In the genomic region with DNA sequence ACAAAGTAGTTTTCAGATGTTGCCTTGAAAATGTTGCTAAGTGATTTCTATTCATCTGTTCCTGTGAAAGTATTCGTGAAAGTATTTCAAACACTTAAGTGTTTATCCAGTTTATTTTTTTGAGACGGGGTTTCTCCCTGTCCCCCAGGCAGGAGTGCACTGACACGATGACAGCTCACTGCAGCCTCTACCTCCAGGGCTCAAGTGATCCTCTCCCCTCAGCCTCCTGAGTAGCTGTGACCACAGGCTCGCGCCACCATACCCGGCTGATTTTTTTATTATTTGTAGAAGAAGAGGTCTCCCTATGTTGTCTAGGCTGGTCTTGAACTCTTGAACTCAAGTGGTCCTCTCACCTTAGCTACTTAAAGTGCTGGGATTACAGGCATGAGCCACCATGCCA, we compare ENCODE assay signal across 10 cellular contexts. TPM values are rescaled to one million over a fixed set of nuclear protein-coding genes. Genes with fewer than 3 reads are reported as not detected.
DNase-seq lines count a peak whose midpoint lies in the region; ATAC-seq, FAIRE-seq and TF ChIP-seq lines count a peak whose summit lies in the region.
"Had no signal": no experiment of that assay in that cellular context is flagged by ENCODE, and none has a peak within 500 bp of the region (broad histone marks: within the 10 kb centered on the region; RNA-seq: fewer than 3 reads in every experiment).

No MANE protein-coding gene starts in this region.

- H3K36me3 ChIP-seq in ACC112 (ENCODE audit: insufficient read depth, low read length) = no peaks in the 10 kb centered on the region
- no peaks in the 10 kb centered on the region for H3K36me3 ChIP-seq in HUES6 (ENCODE audit: control insufficient read depth, insufficient read depth, low read length)
- H3K36me3 ChIP-seq in K562 (ENCODE audit: control insufficient read depth, insufficient read depth, low read length) = peaks cover 4% of the 10 kb centered on the region; the same call in 1 of the 3 replicates
- no peaks in the 10 kb centered on the region for H3K36me3 ChIP-seq in body of pancreas (replicated peaks in 1 of 2; ENCODE audit: insufficient read depth in 1 of 2, low read depth in 2 of 2)

- CTCF ChIA-PET in K562 (lab: Yijun Ruan, JAX; ENCODE audit: low intra/inter-chr PET ratio) = no interaction called here

- H3K4me2 ChIP-seq in K562 (ENCODE audit: insufficient read depth, low read length) = peak overlapping the region; percentile 99

- TF ChIP-seq POLR2A in K562 (conservative IDR thresholded peaks at IDR 0.05) (no peak), body of pancreas (IDR thresholded peaks at IDR 0.05) (no peak), lower leg skin (IDR thresholded peaks at IDR 0.05) (no peak)

- H3K4me1 Mint-ChIP-seq in naive B cell = peaks cover 30 to 57% (median 51%) of the 10 kb centered on the region in 3 donors

- no peaks in the 10 kb centered on the region for H3K9me1 ChIP-seq in K562 (ENCODE audit: control insufficient read depth, insufficient read depth, low read length)

- no peaks in the 10 kb centered on the region for H3K9me3 ChIP-seq in HUES6 (ENCODE audit: control insufficient read depth, insufficient read depth, low read depth, low read length)
- no peaks in the 10 kb centered on the region for H3K9me3 ChIP-seq in K562 (replicated peaks; ENCODE audit: control insufficient read depth, insufficient read depth, low read depth, low read length)
- H3K9me3 ChIP-seq in body of pancreas = no peaks in the 10 kb centered on the region

- H2AFZ ChIP-seq in ACC112 (ENCODE audit: low read length, unreplicated experiment) = no peak overlapping the region
- H2AFZ ChIP-seq in K562 (ENCODE audit: low read depth, low read length) = no peak overlapping the region

- H3K27ac Mint-ChIP-seq in naive B cell = peak overlapping the region; percentile 96 to 99 (median 98)

- WGBS in K562 (ENCODE audit: insufficient coverage, low coverage, missing lambda C conversion rate) = 34% methylated on average over 6 of the region's 6 CpGs
- 66 to 71% methylated on average over 6 of the region's 6 CpGs for WGBS in body of pancreas, 2 donors
- WGBS in lower leg skin, 2 donors = 81% methylated on average over 6 of the region's 6 CpGs

- H3K27me3 ChIP-seq in ACC112 (ENCODE audit: insufficient read depth, low read length) (no peaks in the 10 kb centered on the region), HUES6 (ENCODE audit: control insufficient read depth, insufficient read depth, low read length) (no peaks in the 10 kb centered on the region), K562 (ENCODE audit: control insufficient read depth in 2 of 2, insufficient read depth in 2 of 2, low read length in 2 of 2) (no peaks in the 10 kb centered on the region), body of pancreas (no peaks in the 10 kb centered on the region)

- in situ Hi-C loops in K562 (cut with MboI) = no loop called here

- H3K4me1 ChIP-seq in ACC112 (ENCODE audit: control insufficient read depth, insufficient read depth, low read length, unreplicated experiment) = peaks cover 16% of the 10 kb centered on the region
- H3K4me1 ChIP-seq in HUES6 (ENCODE audit: control insufficient read depth, insufficient read depth, low read length) = peaks cover 15% of the 10 kb centered on the region
- H3K4me1 ChIP-seq in K562 (replicated peaks in 1 of 2; ENCODE audit: control insufficient read depth in 2 of 2, insufficient read depth in 2 of 2, low read length in 2 of 2) = peaks cover 8 to 22% of the 10 kb centered on the region in 2 experiments; a peak in 4 of 5 replicates
- H3K4me1 ChIP-seq in body of pancreas = peaks cover 36% of the 10 kb centered on the region

- H3K36me3 Mint-ChIP-seq in naive B cell = no peaks in the 10 kb centered on the region

- no peak overlapping the region for H3K27ac ChIP-seq in ACC112 (ENCODE audit: low read depth, low read length)
- H3K27ac ChIP-seq in HUES6 (ENCODE audit: low read depth, low read length) = no peak overlapping the region
- H3K27ac ChIP-seq in K562 (ENCODE audit: extremely low read depth, low read depth, low read length) = no peak overlapping the region
- peak overlapping the region in 1 of 4 donors; percentile 94 for H3K27ac ChIP-seq in body of pancreas

- H3K27me3 Mint-ChIP-seq in naive B cell = no peaks in the 10 kb centered on the region

- POLR2A ChIA-PET in K562 (lab: Yijun Ruan, JAX) = interaction anchor here (0.5 to 1.6 kb wide), 4 partner anchors 12 to 819 kb away, joined by 3 to 4 read pairs (median 4); no protein-coding TSS in a partner anchor

- no peak overlapping the region for H3K9ac ChIP-seq in HUES6 (ENCODE audit: low read length)
- peak overlapping the region; percentile 74 to 84 for H3K9ac ChIP-seq in K562 (ENCODE audit: insufficient read depth in 1 of 2, low read depth in 2 of 2, low read length in 2 of 2)

- no TSS peak for BruUV-seq in K562 (replicated peaks; lab: Mats Ljungman, UMichigan)

- peak overlapping the region; percentile 55 to 99 (median 98) for H3K4me3 Mint-ChIP-seq in naive B cell

- intact Hi-C loops in K562 (cut with micrococcal nuclease) = loop anchor here (2.0 kb wide), 1 partner anchor 15 kb away; no protein-coding TSS in a partner anchor
- intact Hi-C loops in body of pancreas (cut with DNase I) = no loop called here
- intact Hi-C loops in lower leg skin (cut with DNase I; ENCODE audit: low total_unique reads) = no loop called here

- peak overlapping the region; percentile 98 for H3K4me3 ChIP-seq in ACC112 (ENCODE audit: low read depth, low read length)
- H3K4me3 ChIP-seq in HUES6 (ENCODE audit: low read depth, low read length) = peak overlapping the region; percentile 90
- H3K4me3 ChIP-seq in K562 = peak overlapping the region; percentile 87
- no peak overlapping the region for H3K4me3 ChIP-seq in body of pancreas
- H3K4me3 ChIP-seq in lower leg skin (ENCODE audit: low read depth, poor library complexity, severe bottlenecking) = no peak overlapping the region

- TF ChIP-seq RAD21 in K562 (CRISPR knock-in tag; conservative IDR thresholded peaks at IDR 0.05 in 1 of 2, IDR thresholded peaks at IDR 0.05 in 1 of 2) = no peak

- no peak for TF ChIP-seq EP300 in K562 (IDR thresholded peaks at IDR 0.05; ENCODE audit: low read length)

- DNase-seq in K562 (ENCODE audit: extremely low read depth in 1 of 4, low spot score in 3 of 4) = no peak
- no peak for DNase-seq in naive B cell
- DNase-seq in body of pancreas = no peak
- DNase-seq in lower leg skin (ENCODE audit: low spot score in 2 of 2) = no peak
- DNase-seq: amniotic stem cell, left colon had no signal

- no peak for ATAC-seq in K562
- no peak for ATAC-seq in naive B cell (ENCODE audit: low read depth in 2 of 2)
- ATAC-seq in body of pancreas = no peak
- no peak for ATAC-seq in GM21717 (IDR thresholded peaks at IDR 0.05; ENCODE audit: unreplicated experiment)
- no peak for ATAC-seq in GM19452 (IDR thresholded peaks at IDR 0.05; ENCODE audit: unreplicated experiment)
- ATAC-seq: left colon had no signal

- peak; percentile 46 for FAIRE-seq in K562 (lab: Jason Lieb, UNC)

- TF ChIP-seq CTCF in K562 (IDR thresholded peaks at IDR 0.05 in 2 of 3, conservative IDR thresholded peaks at IDR 0.05 in 1 of 3; ENCODE audit: insufficient read depth in 2 of 3, low read depth in 1 of 3, low read length in 3 of 3) (no peak), body of pancreas (IDR thresholded peaks at IDR 0.05) (no peak), lower leg skin (IDR thresholded peaks at IDR 0.05) (no peak)

- no peaks in the 10 kb centered on the region for H3K9me3 Mint-ChIP-seq in naive B cell

- peaks cover 14% of the 10 kb centered on the region; the same call in 1 of the 2 replicates for H4K20me1 ChIP-seq in K562 (replicated peaks; ENCODE audit: control insufficient read depth, insufficient read depth, low read length)

- peaks cover 59% of the 10 kb centered on the region for H3K79me2 ChIP-seq in ACC112 (ENCODE audit: control insufficient read depth, insufficient read depth, low read length, unreplicated experiment)
- peaks cover 64% of the 10 kb centered on the region for H3K79me2 ChIP-seq in K562 (ENCODE audit: control insufficient read depth, insufficient read depth, low read length)

TF ChIP-seq in K562, 482 proteins besides CTCF, POLR2A, EP300 and RAD21:
- TF ChIP-seq POLR2G (IDR thresholded peaks at IDR 0.05; ENCODE audit: low read depth, low read length) (no peak), ARID1B (IDR thresholded peaks at IDR 0.05) (no peak), KDM1A (IDR thresholded peaks at IDR 0.05) (0 out of 4 replicates have a peak, but pooled peaks of 1 of the 2 experiments have one; percentile 8), XRCC3 (IDR thresholded peaks at IDR 0.05) (no peak)

RNA-seq across cellular contexts. Expression of gene ZDHHC17, which starts 1.7 kb away (rescaled TPM):
- 214 and 221 TPM in 2 replicates for total RNA-seq in K562 (2011; cell fraction: chromatin; rRNA removed; ENCODE audit: low replicate concordance)
- total RNA-seq in K562 (2011; cell fraction: nucleolus; rRNA removed) = 85.4 and 123 TPM in 2 replicates
- total RNA-seq in K562 (2011; cell fraction: nucleoplasm; rRNA removed) = 120 and 131 TPM in 2 replicates
- total RNA-seq in K562 (2014; rRNA removed) (20.7 and 36.6 TPM in 2 replicates), K562 (2014; rRNA removed; fragmentation: Illumina TruSeq; extraction: Trizol) (40.0 and 45.5 TPM in 2 replicates), K562 (2015; rRNA removed; fragmentation: Illumina TruSeq; extraction: Trizol) (36.5 and 40.2 TPM in 2 replicates), K562 (2021) (23.8 and 27.5 TPM in 2 replicates), body of pancreas (10 to 100 TPM; 21.1 to 33.7 TPM), lower leg skin (10 to 100 TPM; 10.5 to 18.7 (median 13.0) TPM)
- polyA plus RNA-seq in K562 (2011; rRNA removed) (52.8 and 66.0 TPM in 2 replicates), K562 (2014; fragmentation: Illumina TruSeq; extraction: Trizol) (20.2 and 25.1 TPM in 2 replicates), K562 (2014; fragmentation: Nextera tagmentation; extraction: Ambion mirVana) (10 to 100 TPM in 1 of 2 experiments, 1 to 10 TPM in 1; 6.7 to 12.4 TPM), K562 (2014; rRNA removed) (26.2 and 31.9 TPM in 2 replicates), naive B cell (ENCODE audit: low read depth in 6 of 6) (10 to 100 TPM; 12.2 to 25.8 (median 16.0) TPM)
- polyA plus RNA-seq in K562 (2011; cell fraction: cytosol; rRNA removed) = 12.7 and 24.5 TPM in 2 replicates
- 148 and 154 TPM in 2 replicates for polyA plus RNA-seq in K562 (2011; cell fraction: nucleus; rRNA removed)
- polyA plus RNA-seq in K562 (2012) = 14.1 and 18.5 TPM in 2 replicates
- 239 and 255 TPM in 2 replicates for polyA minus RNA-seq in K562 (2011; rRNA and poly(A)+ RNA removed)
- 33.1 and 42.5 TPM in 2 replicates for polyA minus RNA-seq in K562 (2011; cell fraction: cytosol; rRNA and poly(A)+ RNA removed)
- 127 and 168 TPM in 2 replicates for polyA minus RNA-seq in K562 (2011; cell fraction: nucleus; rRNA and poly(A)+ RNA removed)

Comparison
In these comparisons a context has a peak if more than half of its experiments do, and no peak if none do; other contexts are left out.
1. H3K4me3 ChIP-seq: peak in ACC112 (single experiment), HUES6 (single experiment) and K562 (single experiment); none in body of pancreas (0 of 2) and lower leg skin (single experiment).